Comparison of ENCODE assay signal across 13 cellular contexts in genomic region chr10:62959553-62959952, GRCh38.
DNase-seq lines count a peak whose midpoint lies in the region; ATAC-seq and TF ChIP-seq lines count a peak whose summit lies in the region.
"Had no signal": no experiment of that assay in that cellular context is flagged by ENCODE, and none has a peak within 500 bp of the region (broad histone marks: within the 10 kb centered on the region; RNA-seq: fewer than 3 reads in every experiment).

No MANE protein-coding gene starts in this region.

- no peak overlapping the region for H4K91ac ChIP-seq in neuronal stem cell (ENCODE audit: low read depth, low read length, poor library complexity)

- peak overlapping the region; percentile 20 for H3K4me2 ChIP-seq in osteoblast (ENCODE audit: insufficient read depth, low read length)
- no peak overlapping the region for H3K4me2 ChIP-seq in neuronal stem cell (ENCODE audit: insufficient read depth, low read length, poor library complexity, severe bottlenecking)

- no peak overlapping the region for H2BK5ac ChIP-seq in neuronal stem cell (ENCODE audit: low read length)

- TF ChIP-seq CTCF in astrocyte of the spinal cord (IDR thresholded peaks at IDR 0.05; ENCODE audit: low read depth, low read length) (no peak), osteoblast (IDR thresholded peaks at IDR 0.05; ENCODE audit: extremely low read depth, low read depth, low read length) (no peak)

- H3K9me3 ChIP-seq in osteoblast (ENCODE audit: low read depth, low read length) (no peaks in the 10 kb centered on the region), aorta (ENCODE audit: control insufficient read depth, low read length) (peaks cover 2% of the 10 kb centered on the region), neuronal stem cell (replicated peaks in 1 of 2; ENCODE audit: control insufficient read depth in 2 of 2, insufficient read depth in 1 of 2, low read depth in 1 of 2, low read length in 2 of 2) (no peaks in the 10 kb centered on the region)
- H3K9me3 ChIP-seq: MG63 had no signal

- H2AFZ ChIP-seq in osteoblast (ENCODE audit: low read length), result no peak overlapping the region
- no peak overlapping the region for H2AFZ ChIP-seq in neuronal stem cell (ENCODE audit: low read length)

- H3K27ac ChIP-seq in osteoblast (ENCODE audit: low read depth, low read length) (no peak overlapping the region), aorta (ENCODE audit: low read depth in 1 of 2, low read length in 2 of 2) (no peak overlapping the region), neuronal stem cell (replicated peaks; ENCODE audit: low read length) (no peak overlapping the region)
- H3K27ac ChIP-seq: C4-2B had no signal

- no peaks in the 10 kb centered on the region for H4K20me1 ChIP-seq in osteoblast (ENCODE audit: insufficient read depth, low read length)

- in situ Hi-C loops in astrocyte of the spinal cord (cut with HindIII; ENCODE audit: low sequenced_read_pairs), result no loop called here

- H2BK120ac ChIP-seq in neuronal stem cell (ENCODE audit: low read depth, low read length), result no peak overlapping the region

- H3K4me1 ChIP-seq in osteoblast (ENCODE audit: insufficient read depth, low read length), result peaks cover 9% of the 10 kb centered on the region
- H3K4me1 ChIP-seq in aorta (ENCODE audit: control insufficient read depth in 1 of 2, insufficient read depth in 2 of 2, low read length in 2 of 2), result no peaks in the 10 kb centered on the region
- peaks cover 0 to 1% of the 10 kb centered on the region in 2 donors for H3K4me1 ChIP-seq in neuronal stem cell (ENCODE audit: control insufficient read depth in 2 of 2, insufficient read depth in 1 of 2, low read depth in 1 of 2, low read length in 2 of 2)

- no peak overlapping the region for H3K9ac ChIP-seq in neuronal stem cell (ENCODE audit: low read depth, low read length, poor library complexity)

- no peak overlapping the region for H4K8ac ChIP-seq in neuronal stem cell (ENCODE audit: low read depth, low read length)

- peaks cover 9% of the 10 kb centered on the region for H3K27me3 ChIP-seq in osteoblast (ENCODE audit: insufficient read depth, low read length)
- no peaks in the 10 kb centered on the region for H3K27me3 ChIP-seq in aorta (ENCODE audit: control insufficient read depth in 1 of 2, insufficient read depth in 2 of 2, low read length in 1 of 2)
- H3K27me3 ChIP-seq in neuronal stem cell (ENCODE audit: control insufficient read depth in 3 of 3, insufficient read depth in 3 of 3, low read depth in 1 of 3, low read length in 3 of 3), result no peaks in the 10 kb centered on the region

- intact Hi-C loops in cardiac septum (cut with DNase I) (no loop called here), aorta (cut with DNase I) (no loop called here)

- H3K18ac ChIP-seq in neuronal stem cell (ENCODE audit: low read length), result no peak overlapping the region

- no peak overlapping the region for H3K4ac ChIP-seq in neuronal stem cell (ENCODE audit: low read length)

- H3K36me3 ChIP-seq in osteoblast (ENCODE audit: insufficient read depth, low read length) (no peaks in the 10 kb centered on the region), aorta (ENCODE audit: control insufficient read depth in 1 of 2, insufficient read depth in 2 of 2, low read length in 1 of 2) (no peaks in the 10 kb centered on the region), neuronal stem cell (replicated peaks in 1 of 2; ENCODE audit: control insufficient read depth in 2 of 2, insufficient read depth in 2 of 2, low read length in 2 of 2) (no peaks in the 10 kb centered on the region)
- H3K36me3 ChIP-seq: MG63 had no signal

- ATAC-seq in aorta (ENCODE audit: low FRiP score), result no peak
- ATAC-seq: Panc1, Right ventricle myocardium inferior had no signal

- no peak overlapping the region for H2BK12ac ChIP-seq in neuronal stem cell (ENCODE audit: low read length)

- H3K23ac ChIP-seq in neuronal stem cell (ENCODE audit: low read depth, low read length, poor library complexity), result no peak overlapping the region

- 85 to 89% methylated on average over 5 of the region's 5 CpGs for WGBS in aorta, 2 donors
- WGBS in neuronal stem cell (ENCODE audit: extremely low coverage in 2 of 2, insufficient read length in 2 of 2, insufficient replicate concordance in 1 of 2), 2 donors, result no CpG with 5 or more reads among the region's 5 CpGs

- DNase-seq in Daoy (ENCODE audit: low read depth) (peak; percentile 20), HCEC 1CT (peak; percentile 67), astrocyte of the spinal cord (ENCODE audit: low read depth, low spot score) (peak; percentile 17), osteoblast (ENCODE audit: insufficient read length, low spot score, missing footprints) (no peak), cardiac septum (ENCODE audit: low spot score) (no peak), aorta (no peak), neuronal stem cell (ENCODE audit: low spot score) (no peak)
- DNase-seq: MG63, NCI-H1092, NCI-H524 had no signal

- no peaks in the 10 kb centered on the region for H3K79me1 ChIP-seq in neuronal stem cell (ENCODE audit: low read depth, low read length)

- no peak overlapping the region for H3K14ac ChIP-seq in neuronal stem cell (ENCODE audit: low read length)

- no peak overlapping the region for H2BK15ac ChIP-seq in neuronal stem cell (ENCODE audit: low read length)

- H2AK5ac ChIP-seq in neuronal stem cell (ENCODE audit: low read depth, low read length), result no peak overlapping the region

- H3K79me2 ChIP-seq in osteoblast (ENCODE audit: insufficient read depth, low read length), result no peaks in the 10 kb centered on the region

- H3K4me3 ChIP-seq in astrocyte of the spinal cord (ENCODE audit: low read depth, low read length), result no peak overlapping the region
- no peak overlapping the region for H3K4me3 ChIP-seq in osteoblast (ENCODE audit: insufficient read depth, low read length)
- H3K4me3 ChIP-seq in aorta (ENCODE audit: low read length in 2 of 2), result no peak overlapping the region
- no peak overlapping the region for H3K4me3 ChIP-seq in neuronal stem cell (ENCODE audit: low read length in 2 of 2)
- H3K4me3 ChIP-seq: MG63 had no signal

Comparison
In these comparisons a context has a peak if more than half of its experiments do, and no peak if none do; other contexts are left out.
1. DNase-seq: peak in Daoy (single experiment), HCEC 1CT (single experiment) and astrocyte of the spinal cord (single experiment); none in osteoblast (single experiment), cardiac septum (single experiment), aorta (0 of 2) and neuronal stem cell (single experiment).